11 cellular contexts compared by ENCODE assay signal in the genomic region with DNA sequence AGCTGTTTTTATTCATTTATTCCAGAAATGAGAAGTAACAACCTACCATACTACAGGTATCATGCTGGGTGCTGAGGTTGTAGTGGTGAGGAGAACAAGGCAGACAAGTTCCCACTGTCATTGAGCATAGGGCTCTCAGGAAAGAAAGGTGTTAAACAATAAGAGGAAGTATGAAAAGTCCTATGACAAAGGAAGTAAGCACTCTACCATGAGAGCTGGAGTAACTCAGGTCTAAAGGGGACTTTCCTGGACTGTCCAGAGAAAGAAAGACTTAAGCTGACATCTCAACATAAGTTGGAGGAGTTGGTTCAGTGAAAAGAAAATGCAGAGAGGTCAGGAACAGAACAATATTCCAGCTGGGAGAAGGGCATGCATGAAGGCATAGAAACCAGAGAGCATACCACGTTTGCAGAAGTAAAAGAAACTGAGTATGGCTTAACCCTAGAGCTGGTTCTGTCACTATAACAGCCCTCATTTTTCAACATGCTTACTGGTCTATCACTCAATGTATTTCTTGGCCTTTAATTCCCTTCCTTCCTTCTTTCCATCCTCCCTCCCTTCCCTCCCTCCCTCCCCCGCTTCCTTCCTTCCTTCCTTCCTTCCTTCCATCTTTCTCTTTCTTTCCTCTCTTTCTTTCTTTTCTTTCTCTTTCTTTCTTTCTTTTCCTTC.
DNase-seq lines count a peak whose midpoint lies in the region; ATAC-seq, FAIRE-seq and TF ChIP-seq lines count a peak whose summit lies in the region.
"Had no signal": no experiment of that assay in that cellular context is flagged by ENCODE, and none has a peak within 500 bp of the region (broad histone marks: within the 10 kb centered on the region; RNA-seq: fewer than 3 reads in every experiment).

No MANE protein-coding gene starts in this region.

- no peak for DNase-seq in GM12892 (ENCODE audit: insufficient read length)
- no peak for DNase-seq in HEK293T (ENCODE audit: extremely low spot score)
- DNase-seq in C1 segment of cervical spinal cord (lab: John Stamatoyannopoulos, UW), result no peak
- DNase-seq in GM19240 (ENCODE audit: insufficient read length, low spot score), result no peak
- DNase-seq: kidney, NCI-H2029, stomach had no signal

- FAIRE-seq in GM12892 (lab: Jason Lieb, UNC), result peak; percentile 95
- FAIRE-seq: kidney had no signal

- ATAC-seq in GM19372 (IDR thresholded peaks at IDR 0.05; ENCODE audit: low read depth, unreplicated experiment) (peak; percentile 80), HG02759 (IDR thresholded peaks at IDR 0.05; ENCODE audit: unreplicated experiment) (peak; percentile 95), HG03460 (IDR thresholded peaks at IDR 0.05; ENCODE audit: unreplicated experiment) (peak; percentile 83), HG03108 (IDR thresholded peaks at IDR 0.05; ENCODE audit: unreplicated experiment) (no peak)

- CTCF ChIA-PET in HEK293T (lab: Yijun Ruan, JAX), result no interaction called here

- POLR2A ChIA-PET in HEK293T (lab: Yijun Ruan, JAX), result no interaction called here

- TF ChIP-seq POLR2A in GM12892 (IDR thresholded peaks at IDR 0.05; ENCODE audit: low read depth, low read length), result no peak

TF ChIP-seq in HEK293T, 16 proteins besides CTCF, POLR2A, EP300 and RAD21:
- TF ChIP-seq CTBP1 (IDR thresholded peaks at IDR 0.05; ENCODE audit: borderline replicate concordance) (no peak), LEF1 (IDR thresholded peaks at IDR 0.05; ENCODE audit: borderline replicate concordance) (no peak), SP1 (IDR thresholded peaks at IDR 0.05) (no peak), ARNT (IDR thresholded peaks at IDR 0.05) (no peak), BHLHE40 (IDR thresholded peaks at IDR 0.05; ENCODE audit: borderline replicate concordance) (no peak), L3MBTL2 (conservative IDR thresholded peaks at IDR 0.05) (no peak)
